1 cellular context compared by ENCODE assay signal in genomic region chr17:59839646-59840328, GRCh38.
A peak's percentile ranks its signal among the peaks of the same experiment; 100 is the strongest.
TF ChIP-seq lines count a peak whose summit lies in the region.

No MANE protein-coding gene starts in this region.

TF ChIP-seq in SK-N-SH, 30 proteins besides CTCF, POLR2A, EP300 and RAD21 (continued from another document):
- TF ChIP-seq YY1 (IDR thresholded peaks at IDR 0.05; ENCODE audit: low read depth) (peak; percentile 48; the same call in 1 of the 2 replicates), FOXJ3 (CRISPR knock-in tag; IDR thresholded peaks at IDR 0.05) (no peak), FOXM1 (IDR thresholded peaks at IDR 0.05; ENCODE audit: low read depth) (0 out of 2 replicates have a peak, but pooled peaks have one; percentile 29), REST (IDR thresholded peaks at IDR 0.05; ENCODE audit: low read depth, low read length) (0 out of 2 replicates have a peak, but pooled peaks have one; percentile 23), EZH2phosphoT487 (IDR thresholded peaks at IDR 0.05; ENCODE audit: borderline replicate concordance, low read depth) (no peak), MXI1 (IDR thresholded peaks at IDR 0.05; ENCODE audit: low read depth, low read length) (no peak), FOSL2 (IDR thresholded peaks at IDR 0.05; ENCODE audit: borderline replicate concordance, low read depth) (peak; percentile 26; the same call in 1 of the 2 replicates), RFX5 (IDR thresholded peaks at IDR 0.05; ENCODE audit: low read length) (no peak), ZBTB33 (IDR thresholded peaks at IDR 0.05; ENCODE audit: borderline replicate concordance, low read depth) (peak; percentile 63; the same call in 1 of the 2 replicates)
- TF ChIP-seq, protein P1, sequence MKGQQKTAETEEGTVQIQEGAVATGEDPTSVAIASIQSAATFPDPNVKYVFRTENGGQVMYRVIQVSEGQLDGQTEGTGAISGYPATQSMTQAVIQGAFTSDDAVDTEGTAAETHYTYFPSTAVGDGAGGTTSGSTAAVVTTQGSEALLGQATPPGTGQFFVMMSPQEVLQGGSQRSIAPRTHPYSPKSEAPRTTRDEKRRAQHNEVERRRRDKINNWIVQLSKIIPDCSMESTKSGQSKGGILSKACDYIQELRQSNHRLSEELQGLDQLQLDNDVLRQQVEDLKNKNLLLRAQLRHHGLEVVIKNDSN (IDR thresholded peaks at IDR 0.05; ENCODE audit: borderline replicate concordance, low read depth), result no peak
